ENCODE assay signal across 1 cellular context in genomic region chr7:150556521-150557138, GRCh38.
TF ChIP-seq lines count a peak whose summit lies in the region.

No MANE protein-coding gene starts in this region.

TF ChIP-seq in endothelial cell of umbilical vein, 7 proteins besides CTCF, POLR2A, EP300 and RAD21:
- TF ChIP-seq POLR2AphosphoS5 (IDR thresholded peaks at IDR 0.05; ENCODE audit: insufficient read depth, low read depth, low read length) (no peak), MAX (IDR thresholded peaks at IDR 0.05; ENCODE audit: insufficient read depth, insufficient read length) (no peak), FOS (IDR thresholded peaks at IDR 0.05; ENCODE audit: borderline replicate concordance, insufficient read depth, low read length) (no peak), JUN (IDR thresholded peaks at IDR 0.05; ENCODE audit: borderline replicate concordance, insufficient read depth, insufficient read length, low read depth) (no peak), GATA2 (IDR thresholded peaks at IDR 0.05; ENCODE audit: insufficient read depth, insufficient read length, low read depth, low read length) (peak; percentile 40), MYC (IDR thresholded peaks at IDR 0.05; ENCODE audit: low read depth, low read length) (no peak)
